18 cellular contexts compared by ENCODE assay signal in the genomic region with DNA sequence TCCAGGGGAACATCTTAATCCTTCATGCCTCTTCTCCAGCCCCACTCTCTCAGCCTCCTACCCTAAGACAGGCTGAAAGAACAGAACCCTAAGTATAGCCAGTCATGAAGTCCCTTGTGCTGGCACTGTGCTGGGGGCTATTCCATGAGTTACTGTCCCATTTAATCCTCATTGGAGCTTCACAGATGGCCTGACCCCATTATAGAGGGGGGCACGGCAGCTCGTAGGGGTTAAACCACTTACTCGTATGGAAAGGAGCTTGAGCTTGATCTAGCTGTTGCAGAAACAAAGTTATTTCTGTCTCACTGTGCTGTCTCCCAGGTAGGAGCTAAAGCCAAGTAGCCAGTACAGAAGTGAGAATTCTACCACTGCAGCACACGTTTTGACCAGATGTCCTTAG.
DNase-seq lines count a peak whose midpoint lies in the region; ATAC-seq and TF ChIP-seq lines count a peak whose summit lies in the region.
"Had no signal": no experiment of that assay in that cellular context is flagged by ENCODE, and none has a peak within 500 bp of the region (broad histone marks: within the 10 kb centered on the region; RNA-seq: fewer than 3 reads in every experiment).

No MANE protein-coding gene starts in this region.

- H3K9me3 ChIP-seq in BLaER1 (no peaks in the 10 kb centered on the region), KOPT-K1 (ENCODE audit: insufficient read depth, low read length, poor library complexity, severe bottlenecking) (no peaks in the 10 kb centered on the region), psoas muscle (no peaks in the 10 kb centered on the region)
- H3K9me3 ChIP-seq: HAP-1 had no signal

- DNase-seq in activated CD4-positive, alpha-beta T cell treated with anti-CD3 and anti-CD28 coated beads for 36 hours = no peak
- DNase-seq in activated CD4-positive, alpha-beta T cell treated with anti-CD3 and anti-CD28 coated beads for 1 hour = no peak
- DNase-seq in activated CD8-positive, alpha-beta T cell treated with anti-CD3 and anti-CD28 coated beads, Interleukin-2, amount 10 ng/mL, durations not matched to agents 7 days and 5 days = no peak
- DNase-seq in psoas muscle = no peak
- DNase-seq in mucosa of gallbladder (ENCODE audit: low spot score) = no peak
- DNase-seq: CD8-positive, alpha-beta memory T cell; GM23248; NCI-H1105; NCI-H2081; NCI-H510A; NCI-H774; PC-3; RPMI8226; SHP77 treated with DMSO at 0.1 percent for 48 hours had no signal

- H4K20me1 ChIP-seq in BLaER1 = no peaks in the 10 kb centered on the region

- H3K27ac ChIP-seq in BLaER1 (peak overlapping the region; percentile 66), KOPT-K1 (ENCODE audit: low read depth, low read length, poor library complexity, severe bottlenecking) (peak overlapping the region; percentile 98), psoas muscle (no peak overlapping the region)
- H3K27ac ChIP-seq: GM23248 had no signal

- no peak overlapping the region for H3K4me3 Mint-ChIP-seq in activated CD4-positive, alpha-beta T cell treated with anti-CD3 and anti-CD28 coated beads for 36 hours
- peak overlapping the region; percentile 50 for H3K4me3 Mint-ChIP-seq in activated CD8-positive, alpha-beta T cell treated with anti-CD3 and anti-CD28 coated beads, Interleukin-2, amount 10 ng/mL, durations not matched to agents 7 days and 5 days
- H3K4me3 Mint-ChIP-seq: CD8-positive, alpha-beta memory T cell had no signal

- WGBS in psoas muscle, 3 donors = 42 to 59% (median 44%) methylated on average over 4 of the region's 4 CpGs

- intact Hi-C loops in activated CD4-positive, alpha-beta T cell treated with anti-CD3 and anti-CD28 coated beads for 36 hours (cut with DNase I, micrococcal nuclease) = no loop called here
- intact Hi-C loops in psoas muscle (cut with DNase I) = no loop called here

- H3K4me2 ChIP-seq in BLaER1 = peak overlapping the region; percentile 94

- peak overlapping the region; percentile 48 for H3K27ac Mint-ChIP-seq in activated CD4-positive, alpha-beta T cell treated with anti-CD3 and anti-CD28 coated beads for 36 hours
- H3K27ac Mint-ChIP-seq in activated CD8-positive, alpha-beta T cell treated with anti-CD3 and anti-CD28 coated beads, Interleukin-2, amount 10 ng/mL, durations not matched to agents 7 days and 5 days = peak overlapping the region; percentile 87
- H3K27ac Mint-ChIP-seq: CD8-positive, alpha-beta memory T cell had no signal

- no peak for ATAC-seq in activated CD4-positive, alpha-beta T cell treated with anti-CD3 and anti-CD28 coated beads for 36 hours
- peak; percentile 24 for ATAC-seq in activated CD8-positive, alpha-beta T cell treated with anti-CD3 and anti-CD28 coated beads, Interleukin-2, amount 10 ng/mL, durations not matched to agents 7 days and 5 days
- ATAC-seq in psoas muscle (no peak), GM19035 (IDR thresholded peaks at IDR 0.05; ENCODE audit: unreplicated experiment) (no peak)
- ATAC-seq: PC-3 had no signal

- CTCF ChIA-PET in activated CD4-positive, alpha-beta T cell treated with anti-CD3 and anti-CD28 coated beads for 36 hours (lab: Charles Lee) = interaction anchor here (1.2 to 1.7 kb wide), 3 partner anchors 8 to 140 kb away, joined by 5 to 7 read pairs (median 6); no protein-coding TSS in a partner anchor
- CTCF ChIA-PET in activated CD8-positive, alpha-beta T cell treated with anti-CD3 and anti-CD28 coated beads, Interleukin-2, amount 10 ng/mL, durations not matched to agents 7 days and 5 days (lab: Charles Lee) = interaction anchor here (0.6 to 4.8 kb wide), 6 partner anchors 16 to 140 kb away, joined by 3 to 40 read pairs (median 14); no protein-coding TSS in a partner anchor

- no peaks in the 10 kb centered on the region for H3K9me3 Mint-ChIP-seq in activated CD4-positive, alpha-beta T cell treated with anti-CD3 and anti-CD28 coated beads for 36 hours (ENCODE audit: low read depth)
- peaks cover 19% of the 10 kb centered on the region for H3K9me3 Mint-ChIP-seq in activated CD8-positive, alpha-beta T cell treated with anti-CD3 and anti-CD28 coated beads, Interleukin-2, amount 10 ng/mL, durations not matched to agents 7 days and 5 days (ENCODE audit: insufficient read depth)
- H3K9me3 Mint-ChIP-seq: CD8-positive, alpha-beta memory T cell had no signal

- peaks cover 2% of the 10 kb centered on the region for H3K27me3 Mint-ChIP-seq in activated CD4-positive, alpha-beta T cell treated with anti-CD3 and anti-CD28 coated beads for 36 hours
- no peaks in the 10 kb centered on the region for H3K27me3 Mint-ChIP-seq in activated CD8-positive, alpha-beta T cell treated with anti-CD3 and anti-CD28 coated beads, Interleukin-2, amount 10 ng/mL, durations not matched to agents 7 days and 5 days (ENCODE audit: low read depth)

- no peak for TF ChIP-seq CTCF in psoas muscle (IDR thresholded peaks at IDR 0.05)

- peaks cover 12% of the 10 kb centered on the region for H3K4me1 Mint-ChIP-seq in activated CD4-positive, alpha-beta T cell treated with anti-CD3 and anti-CD28 coated beads for 36 hours
- peaks cover 74% of the 10 kb centered on the region for H3K4me1 Mint-ChIP-seq in activated CD8-positive, alpha-beta T cell treated with anti-CD3 and anti-CD28 coated beads, Interleukin-2, amount 10 ng/mL, durations not matched to agents 7 days and 5 days (ENCODE audit: low read depth)

- no peaks in the 10 kb centered on the region for H3K36me3 Mint-ChIP-seq in activated CD4-positive, alpha-beta T cell treated with anti-CD3 and anti-CD28 coated beads for 36 hours (ENCODE audit: low read depth)
- H3K36me3 Mint-ChIP-seq in activated CD8-positive, alpha-beta T cell treated with anti-CD3 and anti-CD28 coated beads, Interleukin-2, amount 10 ng/mL, durations not matched to agents 7 days and 5 days (ENCODE audit: low read depth) = peaks cover 33% of the 10 kb centered on the region
- H3K36me3 Mint-ChIP-seq: CD8-positive, alpha-beta memory T cell had no signal

- H3K36me3 ChIP-seq in BLaER1 (no peaks in the 10 kb centered on the region), KOPT-K1 (ENCODE audit: insufficient read depth, low read length) (no peaks in the 10 kb centered on the region), psoas muscle (ENCODE audit: insufficient read depth in 1 of 2, low read depth in 1 of 2) (no peaks in the 10 kb centered on the region)
- H3K36me3 ChIP-seq: HAP-1 had no signal

- POLR2A ChIA-PET in activated CD4-positive, alpha-beta T cell treated with anti-CD3 and anti-CD28 coated beads for 36 hours (lab: Charles Lee) = no interaction called here
- POLR2A ChIA-PET in activated CD8-positive, alpha-beta T cell treated with anti-CD3 and anti-CD28 coated beads, Interleukin-2, amount 10 ng/mL, durations not matched to agents 7 days and 5 days (lab: Charles Lee) = interaction anchor here (1.2 kb wide), 1 partner anchor 47 kb away, joined by 4 read pairs; no protein-coding TSS in a partner anchor

- H3K4me1 ChIP-seq in BLaER1 (peaks cover 50% of the 10 kb centered on the region), psoas muscle (no peaks in the 10 kb centered on the region)
- H3K4me1 ChIP-seq: HAP-1 had no signal

- H3K27me3 ChIP-seq in BLaER1 (no peaks in the 10 kb centered on the region; the same call in 1 of the 2 replicates), psoas muscle (ENCODE audit: insufficient read depth in 3 of 3, low read length in 2 of 3) (no peaks in the 10 kb centered on the region)

- H3K4me3 ChIP-seq in BLaER1 (peak overlapping the region; percentile 42; the same call in 1 of the 2 replicates), psoas muscle (no peak overlapping the region)
- H3K4me3 ChIP-seq: GM23248, HAP-1 had no signal

- peak overlapping the region; percentile 34; the same call in 1 of the 2 replicates for H3K9ac ChIP-seq in BLaER1
- H3K9ac ChIP-seq: GM23248 had no signal
